ENCODE assay signal across 14 cellular contexts in the genomic region with DNA sequence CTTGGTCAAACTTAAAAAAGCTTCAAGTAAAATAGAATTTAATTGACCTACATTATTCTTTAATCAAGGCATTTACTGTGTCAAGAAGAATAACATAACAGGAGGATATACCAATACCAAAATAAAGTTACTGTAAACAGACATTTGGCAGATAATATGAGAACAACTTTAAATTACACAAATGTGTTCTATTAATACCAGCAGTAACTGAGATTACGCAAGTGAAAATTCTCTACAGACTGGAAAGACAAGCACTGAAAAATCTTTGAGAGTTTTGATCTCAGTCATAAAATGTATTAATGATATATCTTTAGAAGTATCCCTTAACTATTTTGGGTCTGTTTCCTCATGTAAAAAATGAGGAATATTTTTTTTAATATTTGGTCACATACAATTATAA.
A peak's percentile ranks its signal among the peaks of the same experiment; 100 is the strongest.
DNase-seq lines count a peak whose midpoint lies in the region; ATAC-seq and TF ChIP-seq lines count a peak whose summit lies in the region.
"Had no signal": no experiment of that assay in that cellular context is flagged by ENCODE, and none has a peak within 500 bp of the region (broad histone marks: within the 10 kb centered on the region; RNA-seq: fewer than 3 reads in every experiment).

No MANE protein-coding gene starts in this region.

- ATAC-seq in left lobe of liver (peak; percentile 47), GM21723 (IDR thresholded peaks at IDR 0.05; ENCODE audit: unreplicated experiment) (no peak)
- ATAC-seq: Panc1 had no signal

- H3K27me3 ChIP-seq in vagina: no peaks in the 10 kb centered on the region
- H3K27me3 ChIP-seq: BLaER1 had no signal

- H3K36me3 ChIP-seq in vagina: no peaks in the 10 kb centered on the region
- H3K36me3 ChIP-seq: BLaER1 had no signal

- peak; percentile 30 for DNase-seq in HCEC 1CT
- DNase-seq in amniotic epithelial cell (ENCODE audit: low read depth): peak; percentile 32
- DNase-seq in fibroblast of gingiva (ENCODE audit: low read depth): peak; percentile 63
- DNase-seq in left lobe of liver (ENCODE audit: low spot score): no peak
- no peak for DNase-seq in COR-L47 (lab: John Stamatoyannopoulos, UW)
- DNase-seq in vagina (ENCODE audit: extremely low spot score in 2 of 2): no peak
- DNase-seq: CD4-positive, alpha-beta memory T cell; H9; KBM-7; MV-4-11; NCI-H1694 treated with DMSO at 0.1 percent for 48 hours had no signal

- H3K4me1 ChIP-seq in vagina: no peaks in the 10 kb centered on the region
- H3K4me1 ChIP-seq: BLaER1 had no signal

- TF ChIP-seq CTCF in vagina (IDR thresholded peaks at IDR 0.05): no peak

- TF ChIP-seq POLR2A in vagina (IDR thresholded peaks at IDR 0.05): no peak

- intact Hi-C loops in vagina (cut with DNase I): no loop called here

- no peak overlapping the region for H3K4me3 ChIP-seq in vagina
- H3K4me3 ChIP-seq: BLaER1 had no signal

- H3K9me3 ChIP-seq in vagina: no peaks in the 10 kb centered on the region
- H3K9me3 ChIP-seq: BLaER1 had no signal

- no peak overlapping the region for H3K27ac ChIP-seq in vagina
- H3K27ac ChIP-seq: BLaER1 had no signal

Comparison
In these comparisons a context has a peak if more than half of its experiments do, and no peak if none do; other contexts are left out.
1. DNase-seq: peak in HCEC 1CT (single experiment), amniotic epithelial cell (single experiment) and fibroblast of gingiva (single experiment); none in left lobe of liver (single experiment), COR-L47 (single experiment) and vagina (0 of 2).